In the genomic region with DNA sequence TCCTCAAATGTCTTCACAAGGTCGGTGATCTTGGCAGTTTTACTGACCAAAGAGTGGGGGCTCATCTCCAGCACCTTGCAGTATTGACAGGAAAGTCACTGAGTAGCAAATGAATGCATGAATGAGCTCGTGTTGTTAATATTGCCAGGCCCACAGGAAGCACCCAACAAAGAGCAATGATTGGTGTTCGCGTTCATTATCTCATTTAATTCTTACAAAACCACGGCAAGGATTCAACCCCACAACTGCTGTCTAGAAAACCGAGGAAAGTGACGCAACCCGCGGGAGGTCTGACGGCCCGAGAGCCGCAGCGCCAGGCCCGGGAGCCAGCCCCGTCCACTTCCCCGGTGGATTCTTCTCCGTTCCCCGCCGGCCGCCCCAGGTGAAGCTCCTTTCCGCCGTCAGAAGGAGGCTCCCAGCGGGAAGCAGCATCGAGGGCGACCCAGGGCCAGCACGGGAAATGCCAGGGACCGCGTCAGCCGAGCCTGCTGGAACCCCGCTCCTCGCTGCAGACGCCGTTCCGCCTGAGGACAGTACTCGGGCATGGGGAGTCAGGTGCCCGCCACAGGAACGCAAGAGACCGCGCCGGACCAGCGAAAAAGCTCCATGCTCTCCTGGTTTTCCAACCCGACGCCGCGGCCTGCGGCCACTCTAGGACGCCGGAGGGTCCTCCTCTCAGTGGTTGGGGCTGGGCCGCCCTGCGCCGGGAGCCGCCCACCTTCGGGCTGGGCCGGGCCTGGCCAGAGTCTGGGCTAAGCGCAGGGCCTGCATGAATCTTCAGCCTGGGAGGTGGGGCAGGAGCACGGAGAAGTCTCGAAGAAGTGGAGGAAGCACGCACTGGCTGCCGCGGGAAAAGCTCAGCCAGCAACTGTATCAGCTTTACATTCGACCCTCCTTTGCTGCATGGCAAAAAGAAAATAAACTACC, we compare ENCODE assay signal across 8 cellular contexts. TPM values are rescaled to one million over a fixed set of nuclear protein-coding genes. Genes with fewer than 3 reads are reported as not detected.
DNase-seq lines count a peak whose midpoint lies in the region; FAIRE-seq and TF ChIP-seq lines count a peak whose summit lies in the region.

No MANE protein-coding gene starts in this region.

- TF ChIP-seq CTCF in type B pancreatic cell (conservative IDR thresholded peaks at IDR 0.05), result no peak

- peak overlapping the region; percentile 87 for H3K4me3 Mint-ChIP-seq in activated naive CD4-positive, alpha-beta T cell treated with anti-CD3 and anti-CD28 coated beads, Interleukin-2, amount 50 U/mL, for 24 hours
- H3K4me3 Mint-ChIP-seq in type B pancreatic cell, result peak overlapping the region; percentile 95

- peak overlapping the region; percentile 18 for H2AFZ ChIP-seq in neuron (ENCODE audit: low read depth, low read length)

- peaks cover 24% of the 10 kb centered on the region for H3K27me3 Mint-ChIP-seq in activated naive CD4-positive, alpha-beta T cell treated with anti-CD3 and anti-CD28 coated beads, Interleukin-2, amount 50 U/mL, for 24 hours
- no peaks in the 10 kb centered on the region for H3K27me3 Mint-ChIP-seq in type B pancreatic cell

- H3K36me3 Mint-ChIP-seq in activated naive CD4-positive, alpha-beta T cell treated with anti-CD3 and anti-CD28 coated beads, Interleukin-2, amount 50 U/mL, for 24 hours, result no peaks in the 10 kb centered on the region
- H3K36me3 Mint-ChIP-seq in type B pancreatic cell, result no peaks in the 10 kb centered on the region

- H3K36me3 ChIP-seq in H7 (replicated peaks; ENCODE audit: control insufficient read depth, insufficient read depth, low read length), result no peaks in the 10 kb centered on the region
- H3K36me3 ChIP-seq in neuron (ENCODE audit: insufficient read depth, low read length), result no peaks in the 10 kb centered on the region

- H3K9me3 Mint-ChIP-seq in activated naive CD4-positive, alpha-beta T cell treated with anti-CD3 and anti-CD28 coated beads, Interleukin-2, amount 50 U/mL, for 24 hours, result no peaks in the 10 kb centered on the region
- H3K9me3 Mint-ChIP-seq in type B pancreatic cell, result no peaks in the 10 kb centered on the region

- H3K4me3 ChIP-seq in H7 (ENCODE audit: insufficient read depth, low read depth, low read length) (peak overlapping the region; percentile 71), neuron (ENCODE audit: low read length) (peak overlapping the region; percentile 33)

- no peaks in the 10 kb centered on the region for H3K4me1 ChIP-seq in neuron (ENCODE audit: insufficient read depth, low read length)

- no peak for FAIRE-seq in frontal cortex (lab: Jason Lieb, UNC)

- DNase-seq in GF-D8 (lab: John Stamatoyannopoulos, UW) (peak; percentile 29), H7 (peak; percentile 91), LoVo (ENCODE audit: low spot score) (peak; percentile 91), SIG-M5 (lab: John Stamatoyannopoulos, UW) (peak; percentile 32), frontal cortex (ENCODE audit: low spot score in 2 of 2) (peak; percentile 72 to 79), type B pancreatic cell (ENCODE audit: extremely low spot score, unreplicated experiment) (peak; percentile 92)

- H3K9me3 ChIP-seq in neuron (ENCODE audit: low read length), result no peaks in the 10 kb centered on the region

- H3K27ac Mint-ChIP-seq in activated naive CD4-positive, alpha-beta T cell treated with anti-CD3 and anti-CD28 coated beads, Interleukin-2, amount 50 U/mL, for 24 hours, result peak overlapping the region; percentile 73
- peak overlapping the region; percentile 98 for H3K27ac Mint-ChIP-seq in type B pancreatic cell

- peaks cover 25% of the 10 kb centered on the region for H3K4me1 Mint-ChIP-seq in activated naive CD4-positive, alpha-beta T cell treated with anti-CD3 and anti-CD28 coated beads, Interleukin-2, amount 50 U/mL, for 24 hours
- peaks cover 24% of the 10 kb centered on the region for H3K4me1 Mint-ChIP-seq in type B pancreatic cell (ENCODE audit: unreplicated experiment)

- H3K27me3 ChIP-seq in H7 (ENCODE audit: control insufficient read depth, insufficient read depth, low read length) (no peaks in the 10 kb centered on the region), neuron (ENCODE audit: insufficient read depth, low read length) (no peaks in the 10 kb centered on the region)

RNA-seq across cellular contexts. Expression of a gene that starts 19.8 kb away (rescaled TPM):
- total RNA-seq in H7 (2014; rRNA removed; shearing (Covaris generic)), result 6.7 and 8.1 TPM in 2 replicates
- total RNA-seq in frontal cortex, result 75.4 TPM
- total RNA-seq in type B pancreatic cell (ENCODE audit: low replicate concordance), result 26.3 and 29.7 TPM in 2 replicates

Comparison
In these comparisons a context has a peak if more than half of its experiments do, and no peak if none do; other contexts are left out.
1. Peak in every context shown above with its lines: DNase-seq and H3K4me3 ChIP-seq.
2. DNase-seq: peak in every context shown above with its lines; median percentile 92 in type B pancreatic cell; 91 in H7; 91 in LoVo; 76 in frontal cortex; 32 in SIG-M5; 29 in GF-D8.